ENCODE assay signal across 20 cellular contexts in the genomic region with DNA sequence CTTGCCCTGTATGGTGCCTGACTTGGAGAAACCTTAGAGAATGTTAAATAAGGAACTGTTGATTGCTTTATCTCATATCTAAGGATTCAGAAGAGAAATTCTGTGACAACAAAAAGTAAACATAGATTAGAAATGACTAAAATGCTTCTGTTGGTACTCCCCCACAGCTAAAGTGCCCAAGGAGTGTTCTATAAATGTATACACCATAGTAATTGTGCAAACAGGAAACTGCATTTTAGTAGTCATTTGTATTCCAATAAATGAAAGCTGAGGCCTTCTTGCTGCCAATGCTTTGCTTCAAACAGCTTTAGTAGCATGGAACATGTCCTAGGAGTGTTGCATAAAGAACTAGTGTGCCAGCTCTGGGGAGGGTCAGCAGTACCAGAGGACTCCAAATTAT.
"Had no signal": no experiment of that assay in that cellular context is flagged by ENCODE, and none has a peak within 500 bp of the region (broad histone marks: within the 10 kb centered on the region; RNA-seq: fewer than 3 reads in every experiment).

No MANE protein-coding gene starts in this region.

- H3K27ac ChIP-seq: spleen, stomach, thoracic aorta, transverse colon had no signal

- H3K36me3 ChIP-seq: spleen, stomach, thoracic aorta, transverse colon had no signal

- H3K27me3 ChIP-seq: spleen, stomach, transverse colon had no signal

- ATAC-seq: esophagus mucosa; left lobe of liver; natural killer cell; sciatic nerve; stimulated activated memory B cell treated with anti-CD40 and anti-IgM and Interleukin-4, amounts not matched to agents 10 μg/mL and 1 μg/mL and 100 μg/mL, for 72 hours had no signal

- H3K9me3 ChIP-seq: spleen, stomach, thoracic aorta, transverse colon had no signal

- H3K4me1 ChIP-seq: spleen, stomach, transverse colon had no signal

- DNase-seq: effector memory CD4-positive, alpha-beta T cell; foreskin fibroblast; head of caudate nucleus; hypothalamus; islet precursor cell; mammary epithelial cell; natural killer cell; posterior cingulate gyrus; spleen; stimulated activated CD4-positive, alpha-beta T cell treated with anti-CD3 and anti-CD28 coated beads, Interleukin-15, amount 100 ng/mL, for 24 hours; stimulated activated CD4-positive, alpha-beta T cell treated with anti-CD3 and anti-CD28 coated beads, Interleukin-1b, Interleukin-23, amount 100 ng/mL, for 48 hours; stimulated activated CD4-positive, alpha-beta T cell treated with anti-CD3 and anti-CD28 coated beads, Interleukin-4, amount 100 ng/mL, for 24 hours; stomach; substantia nigra; transverse colon had no signal

- H3K4me3 ChIP-seq: spleen, stomach, thoracic aorta, transverse colon had no signal
